8 cellular contexts compared by ENCODE assay signal in the genomic region with DNA sequence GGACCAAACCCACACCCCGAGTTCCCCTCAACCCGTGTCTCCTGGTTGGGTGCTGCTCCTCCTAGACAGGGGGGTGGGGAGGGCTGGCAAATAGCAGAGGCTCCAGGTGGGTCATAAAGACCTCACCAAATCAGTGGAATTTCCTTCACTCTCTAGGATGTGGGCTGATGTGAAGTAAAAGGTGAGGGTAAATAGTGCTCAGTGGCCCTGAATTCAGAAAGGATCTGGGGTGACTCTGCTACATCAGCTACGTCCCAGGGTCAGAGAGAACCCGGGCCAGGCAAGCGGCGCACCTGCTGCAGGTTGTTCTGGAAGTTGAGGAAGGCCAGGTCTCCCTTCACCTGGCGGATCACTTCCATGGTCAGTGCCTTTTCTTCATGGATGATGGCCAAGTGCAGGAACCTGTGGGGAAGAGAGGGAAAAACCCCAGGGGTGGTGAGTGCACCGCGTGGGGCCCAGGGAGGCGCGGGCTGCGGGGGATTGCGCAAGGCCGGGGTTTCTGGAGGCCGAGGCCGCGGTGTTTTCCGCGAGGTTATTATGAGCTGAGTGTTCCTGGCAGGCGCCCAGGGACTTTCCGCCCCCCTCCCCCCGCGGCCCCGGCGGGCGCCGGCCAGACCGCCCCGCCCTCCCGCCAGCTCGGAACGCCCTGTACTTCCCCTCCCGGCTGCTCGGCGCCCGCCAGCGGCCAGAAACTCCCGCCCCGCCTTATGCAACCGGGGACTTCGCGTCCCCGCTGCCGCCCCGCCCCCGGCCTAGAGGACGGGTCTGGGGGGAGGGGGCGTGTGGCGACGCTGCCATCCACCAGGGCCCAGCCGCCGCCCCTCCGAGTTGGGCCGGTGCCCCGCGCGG. TPM values are rescaled to one million over a fixed set of nuclear protein-coding genes. Genes with fewer than 3 reads are reported as not detected.
DNase-seq lines count a peak whose midpoint lies in the region; ATAC-seq and TF ChIP-seq lines count a peak whose summit lies in the region.

No MANE protein-coding gene starts in this region.

- H3K27me3 Mint-ChIP-seq in CD4-positive, alpha-beta T cell, result no peaks in the 10 kb centered on the region

- peaks cover 62% of the 10 kb centered on the region for H3K36me3 Mint-ChIP-seq in CD4-positive, alpha-beta T cell (ENCODE audit: low read depth)

- H3K4me1 Mint-ChIP-seq in CD4-positive, alpha-beta T cell (ENCODE audit: low read depth), result peaks cover 67% of the 10 kb centered on the region

- no peaks in the 10 kb centered on the region for H3K9me3 ChIP-seq in CD4-positive, alpha-beta T cell (ENCODE audit: control insufficient read depth, low read length)

- CTCF ChIA-PET in CD4-positive, alpha-beta T cell (lab: Charles Lee), result interaction anchor here (0.6 to 2.4 kb wide), 14 partner anchors 10 to 867 kb away, joined by 3 to 18 read pairs (median 5); partner anchors contain the start of genes PPP2R3C, PRORP and PSMA6

- peak overlapping the region; percentile 100 for H3K27ac Mint-ChIP-seq in CD4-positive, alpha-beta T cell

- WGBS in lower leg skin, 2 donors, result 0 to 1% methylated on average over 22 to 35 of the region's 57 CpGs

- peak overlapping the region; percentile 97 for H3K4me3 Mint-ChIP-seq in CD4-positive, alpha-beta T cell

- H3K4me3 ChIP-seq in lower leg skin (ENCODE audit: low read depth, poor library complexity, severe bottlenecking), result peak overlapping the region; percentile 86

- H3K27me3 ChIP-seq in CD4-positive, alpha-beta T cell (ENCODE audit: control insufficient read depth, insufficient read depth, low read length), result no peaks in the 10 kb centered on the region

- no peaks in the 10 kb centered on the region for H3K9me3 Mint-ChIP-seq in CD4-positive, alpha-beta T cell

- intact Hi-C loops in CD4-positive, alpha-beta T cell (cut with DNase I, micrococcal nuclease), result loop anchor here (1.0 to 10.0 kb wide), 11 partner anchors 13 to 941 kb away; partner anchors contain the start of genes BAZ1A (in 2 of the 2), SRP54 (in 2 of the 2), PRORP (in 1 of the 2) and PSMA6 (in 1 of the 2)
- intact Hi-C loops in lower leg skin (cut with DNase I; ENCODE audit: low total_unique reads), result loop anchor here (5.0 to 10.0 kb wide), 2 partner anchors 66 to 169 kb away; no protein-coding TSS in a partner anchor

- DNase-seq in CD4-positive, alpha-beta T cell, result peak; percentile 92 to 97 (median 96)
- DNase-seq in NCI-H774 (lab: John Stamatoyannopoulos, UW) (peak; percentile 94), dermis microvascular lymphatic vessel endothelial cell (ENCODE audit: low read depth in 2 of 2) (peak; percentile 81 to 97), lower leg skin (ENCODE audit: low spot score in 2 of 2) (peak; percentile 96 to 99)
- peak; percentile 96 to 97 for DNase-seq in activated CD4-positive, alpha-beta T cell treated with anti-CD3 and anti-CD28 coated beads, Interleukin-2, amount 50 U/mL, for 48 hours
- peak; percentile 96 for DNase-seq in stimulated activated CD4-positive, alpha-beta T cell treated with anti-CD3 and anti-CD28 coated beads, Interleukin-4, amount 100 ng/mL, for 24 hours

- TF ChIP-seq CTCF in CD4-positive, alpha-beta T cell (IDR thresholded peaks at IDR 0.05), result no peak
- peak in 1 of 3 donors; percentile 57 for TF ChIP-seq CTCF in lower leg skin (IDR thresholded peaks at IDR 0.05)

- TF ChIP-seq POLR2A in lower leg skin (IDR thresholded peaks at IDR 0.05), result no peak

- POLR2A ChIA-PET in CD4-positive, alpha-beta T cell (lab: Charles Lee), result interaction anchor here (0.5 to 7.6 kb wide), 40 partner anchors 10 to 689 kb away, joined by 3 to 173 read pairs (median 9); partner anchors contain the start of genes BRMS1L, CFL2, FAM177A1 and PPP2R3C

- peak; percentile 56 for ATAC-seq in CD4-positive, alpha-beta T cell (ENCODE audit: poor library complexity)
- ATAC-seq in GM19455 (IDR thresholded peaks at IDR 0.05; ENCODE audit: unreplicated experiment) (peak; percentile 54), HG03571 (IDR thresholded peaks at IDR 0.05; ENCODE audit: unreplicated experiment) (peak; percentile 48)

- H3K27ac ChIP-seq in CD4-positive, alpha-beta T cell (ENCODE audit: low read depth, low read length), result peak overlapping the region; percentile 98

RNA-seq across cellular contexts. Expression of gene NFKBIA, which starts 0.9 kb away (rescaled TPM):
- 1,000 to 10,000 TPM in 1 of 2 experiments, 100 to 1,000 TPM in 1; 977 to 1,030 TPM for total RNA-seq in CD4-positive, alpha-beta T cell
- total RNA-seq in dermis microvascular lymphatic vessel endothelial cell (76.6 and 118 TPM in 2 replicates), lower leg skin (100 to 1,000 TPM; 431 to 923 (median 565) TPM)

Comparison
In these comparisons a context has a peak if more than half of its experiments do, and no peak if none do; other contexts are left out.
1. Peak in every context shown above with its lines: DNase-seq, ATAC-seq, H3K4me3 ChIP-seq and H3K27ac ChIP-seq.